15 cellular contexts compared by ENCODE assay signal in the genomic region with DNA sequence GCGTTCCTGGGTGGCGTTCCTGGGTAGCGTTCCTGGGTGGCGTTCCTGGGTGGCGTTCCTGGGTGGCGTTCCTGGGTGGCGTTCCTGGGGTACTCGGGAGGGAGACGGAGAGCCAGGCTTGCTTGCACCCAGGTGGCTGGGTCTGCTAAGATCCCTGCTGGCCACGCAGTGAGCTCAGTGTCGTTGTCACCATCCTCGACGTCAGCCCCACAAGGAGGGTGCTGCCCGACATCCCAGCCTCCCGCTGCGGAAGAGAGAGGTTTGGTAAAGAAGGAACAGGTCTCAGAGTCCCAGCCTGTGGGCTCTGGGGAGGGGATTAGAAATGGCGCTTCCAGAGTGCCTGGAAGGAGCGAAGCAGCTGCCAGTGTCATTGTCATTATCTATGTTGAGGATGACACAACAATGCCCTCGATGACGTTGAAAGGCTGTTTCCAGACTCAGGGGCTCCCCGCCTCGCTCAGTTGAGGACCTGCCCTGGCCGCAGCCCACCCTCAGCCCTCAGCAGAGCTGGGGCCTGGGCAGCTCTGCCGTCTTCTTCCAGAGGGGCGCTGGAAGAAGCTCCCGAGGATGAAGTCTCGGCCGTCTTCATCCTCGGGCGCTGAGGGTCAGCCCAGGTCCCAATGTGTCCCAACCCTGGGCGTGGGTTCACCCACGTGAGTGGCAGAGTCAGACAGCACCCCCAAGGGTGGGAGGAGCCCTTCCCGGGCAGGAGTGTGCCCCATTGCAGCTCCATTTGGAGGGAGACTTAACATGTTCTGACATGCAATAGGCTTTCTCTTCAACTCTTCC.
"Had no signal": no experiment of that assay in that cellular context is flagged by ENCODE, and none has a peak within 500 bp of the region (broad histone marks: within the 10 kb centered on the region; RNA-seq: fewer than 3 reads in every experiment).

No MANE protein-coding gene starts in this region.

- H3K27ac ChIP-seq: cardiac muscle cell, coronary artery, foreskin keratinocyte, pancreas, SK-N-MC, skin epidermis, transverse colon, VCaP had no signal

- DNase-seq: activated CD4-positive, alpha-beta T cell treated with anti-CD3 and anti-CD28 coated beads, Interleukin-2, amount 10 ng/mL, durations not matched to agents 24 days and 14 days; effector CD4-positive, alpha-beta T cell; foreskin keratinocyte; nephron progenitor cell; T-cell; T1000; transverse colon had no signal

- H3K27ac Mint-ChIP-seq: activated CD4-positive, alpha-beta T cell treated with anti-CD3 and anti-CD28 coated beads, Interleukin-2, amount 10 ng/mL, durations not matched to agents 24 days and 14 days; memory B cell; nephron progenitor cell; T-cell had no signal

- H3K27me3 Mint-ChIP-seq: activated CD4-positive, alpha-beta T cell treated with anti-CD3 and anti-CD28 coated beads, Interleukin-2, amount 10 ng/mL, durations not matched to agents 24 days and 14 days; T-cell had no signal

- H3K9me3 ChIP-seq: pancreas, transverse colon had no signal

- ATAC-seq: foreskin keratinocyte, left colon, pancreas, T-cell had no signal

- H3K4me1 ChIP-seq: foreskin keratinocyte, pancreas, transverse colon had no signal

- H3K27me3 ChIP-seq: cardiac muscle cell, foreskin keratinocyte, pancreas, transverse colon had no signal

- H3K4me3 Mint-ChIP-seq: activated CD4-positive, alpha-beta T cell treated with anti-CD3 and anti-CD28 coated beads, Interleukin-2, amount 10 ng/mL, durations not matched to agents 24 days and 14 days; memory B cell; nephron progenitor cell; T-cell had no signal

- H3K36me3 ChIP-seq: cardiac muscle cell, pancreas, transverse colon had no signal

- H3K4me1 Mint-ChIP-seq: activated CD4-positive, alpha-beta T cell treated with anti-CD3 and anti-CD28 coated beads, Interleukin-2, amount 10 ng/mL, durations not matched to agents 24 days and 14 days; memory B cell; T-cell had no signal

- H3K4me3 ChIP-seq: cardiac muscle cell, coronary artery, pancreas, SK-N-MC, skin epidermis, transverse colon had no signal

- H3K36me3 Mint-ChIP-seq: memory B cell, T-cell had no signal

- H3K9me3 Mint-ChIP-seq: activated CD4-positive, alpha-beta T cell treated with anti-CD3 and anti-CD28 coated beads, Interleukin-2, amount 10 ng/mL, durations not matched to agents 24 days and 14 days; nephron progenitor cell; T-cell had no signal
